ENCODE assay signal across 1 cellular context in genomic region chr18:62720048-62720447, GRCh38.
TF ChIP-seq lines count a peak whose summit lies in the region.

No MANE protein-coding gene starts in this region.

TF ChIP-seq in H1, 55 proteins besides CTCF, POLR2A, EP300 and RAD21:
- TF ChIP-seq SRF (IDR thresholded peaks at IDR 0.05; ENCODE audit: low read depth, low read length) (no peak), CHD1 (IDR thresholded peaks at IDR 0.05; ENCODE audit: low read depth, low read length) (no peak), SIRT6 (IDR thresholded peaks at IDR 0.05; ENCODE audit: low read length) (no peak), RFX5 (IDR thresholded peaks at IDR 0.05; ENCODE audit: borderline replicate concordance, low read depth, low read length) (no peak), CREB1 (IDR thresholded peaks at IDR 0.05) (no peak), SP4 (IDR thresholded peaks at IDR 0.05; ENCODE audit: low read length) (no peak), SP2 (IDR thresholded peaks at IDR 0.05; ENCODE audit: low read length) (no peak), KDM1A (IDR thresholded peaks at IDR 0.05; ENCODE audit: borderline replicate concordance, low read length) (no peak), TBP (IDR thresholded peaks at IDR 0.05; ENCODE audit: low read depth, low read length) (no peak), YY1 (IDR thresholded peaks at IDR 0.05; ENCODE audit: low read depth, low read length) (no peak), TCF12 (IDR thresholded peaks at IDR 0.05; ENCODE audit: low read depth, low read length) (no peak), JUN (IDR thresholded peaks at IDR 0.05; ENCODE audit: low read depth, low read length) (no peak)
